In genomic region chr17:59004338-59005111, GRCh38 we compare ENCODE assay signal across 8 cellular contexts.
DNase-seq lines count a peak whose midpoint lies in the region; ATAC-seq and TF ChIP-seq lines count a peak whose summit lies in the region.

No MANE protein-coding gene starts in this region.

- H3K4me3 ChIP-seq in HFF-Myc (replicated peaks; ENCODE audit: low read depth, low read length) (no peak overlapping the region), NT2/D1 (ENCODE audit: insufficient read length, low read depth) (no peak overlapping the region), epithelial cell of proximal tubule (ENCODE audit: low read depth, low read length) (no peak overlapping the region)
- no peak overlapping the region for H3K4me3 ChIP-seq in naive thymus-derived CD4-positive, alpha-beta T cell (ENCODE audit: low read length)

- no peaks in the 10 kb centered on the region for H3K27me3 Mint-ChIP-seq in CD14-positive monocyte (ENCODE audit: low read depth in 3 of 3)
- H3K27me3 Mint-ChIP-seq in naive thymus-derived CD4-positive, alpha-beta T cell, result no peaks in the 10 kb centered on the region
- no peaks in the 10 kb centered on the region for H3K27me3 Mint-ChIP-seq in stimulated activated naive CD8-positive, alpha-beta T cell treated with anti-CD3 and anti-CD28 coated beads, Interleukin-15, amount 100 ng/mL, for 72 hours

- H3K27ac ChIP-seq in naive thymus-derived CD4-positive, alpha-beta T cell (ENCODE audit: low read depth, low read length), result no peak overlapping the region

- intact Hi-C loops in CD14-positive monocyte (cut with micrococcal nuclease), result loop anchor here (1.0 to 5.0 kb wide), 3 partner anchors 293 to 417 kb away; no protein-coding TSS in a partner anchor
- intact Hi-C loops in naive thymus-derived CD4-positive, alpha-beta T cell (cut with micrococcal nuclease), result loop anchor here (1.0 to 5.0 kb wide), 10 partner anchors 293 to 727 kb away; partner anchors contain the start of genes RAD51C (in 1 of the 2) and TEX14 (in 1 of the 2)

- CTCF ChIA-PET in naive thymus-derived CD4-positive, alpha-beta T cell (lab: Charles Lee), result interaction anchor here (0.7 to 5.0 kb wide), 14 partner anchors 9 to 1240 kb away, joined by 3 to 45 read pairs (median 5); partner anchors contain the start of gene SUPT4H1

- peak overlapping the region in 1 of 2 donors; percentile 48 for H3K4me3 Mint-ChIP-seq in CD14-positive monocyte
- peak overlapping the region in 2 of 10 donors; percentile 9 to 12 for H3K4me3 Mint-ChIP-seq in naive thymus-derived CD4-positive, alpha-beta T cell
- peak overlapping the region in 1 of 2 donors; percentile 16 for H3K4me3 Mint-ChIP-seq in stimulated activated naive CD8-positive, alpha-beta T cell treated with anti-CD3 and anti-CD28 coated beads, Interleukin-15, amount 100 ng/mL, for 72 hours

- DNase-seq in CD14-positive monocyte (ENCODE audit: low spot score), result peak; percentile 48
- peak; percentile 33 for DNase-seq in HFF-Myc (ENCODE audit: extremely low read depth, low read depth)
- DNase-seq in NT2/D1 (ENCODE audit: low read depth, low spot score), result peak; percentile 33
- DNase-seq in activated CD8-positive, alpha-beta memory T cell treated with anti-CD3 and anti-CD28 coated beads, Interleukin-2, amount 50 U/mL, for 24 hours (ENCODE audit: extremely low read depth), result peak; percentile 30
- DNase-seq in epithelial cell of proximal tubule (ENCODE audit: low read depth), result no peak
- DNase-seq in naive thymus-derived CD4-positive, alpha-beta T cell, result peak; percentile 17 to 73 (median 60)
- DNase-seq in stimulated activated naive CD8-positive, alpha-beta T cell treated with anti-CD3 and anti-CD28 coated beads, Interleukin-15, amount 100 ng/mL, for 72 hours, result peak; percentile 48 to 62

- peaks cover 32% of the 10 kb centered on the region for H3K4me1 Mint-ChIP-seq in CD14-positive monocyte
- H3K4me1 Mint-ChIP-seq in naive thymus-derived CD4-positive, alpha-beta T cell, result peaks cover 5 to 32% (median 20%) of the 10 kb centered on the region in 7 donors
- peaks cover 19% of the 10 kb centered on the region for H3K4me1 Mint-ChIP-seq in stimulated activated naive CD8-positive, alpha-beta T cell treated with anti-CD3 and anti-CD28 coated beads, Interleukin-15, amount 100 ng/mL, for 72 hours

- ATAC-seq in naive thymus-derived CD4-positive, alpha-beta T cell, result peak; percentile 73
- peak; percentile 52 for ATAC-seq in stimulated activated naive CD8-positive, alpha-beta T cell treated with anti-CD3 and anti-CD28 coated beads, Interleukin-15, amount 100 ng/mL, for 72 hours
- ATAC-seq in GM18907 (IDR thresholded peaks at IDR 0.05; ENCODE audit: unreplicated experiment), result no peak

- H3K27me3 ChIP-seq in NT2/D1 (ENCODE audit: insufficient read depth, insufficient read length), result no peaks in the 10 kb centered on the region
- no peaks in the 10 kb centered on the region for H3K27me3 ChIP-seq in naive thymus-derived CD4-positive, alpha-beta T cell (ENCODE audit: control insufficient read depth in 2 of 2, insufficient read depth in 2 of 2, low read length in 2 of 2)

- no peaks in the 10 kb centered on the region for H3K4me1 ChIP-seq in NT2/D1 (ENCODE audit: insufficient read depth, insufficient read length)
- H3K4me1 ChIP-seq in naive thymus-derived CD4-positive, alpha-beta T cell (ENCODE audit: control insufficient read depth in 2 of 2, insufficient read depth in 2 of 2, low read length in 2 of 2), result peaks cover 5 to 6% of the 10 kb centered on the region in 2 donors

- peak overlapping the region in 4 of 7 donors; percentile 27 to 80 (median 68) for H3K27ac Mint-ChIP-seq in CD14-positive monocyte
- H3K27ac Mint-ChIP-seq in naive thymus-derived CD4-positive, alpha-beta T cell, result peak overlapping the region; percentile 50 to 86 (median 84)
- H3K27ac Mint-ChIP-seq in stimulated activated naive CD8-positive, alpha-beta T cell treated with anti-CD3 and anti-CD28 coated beads, Interleukin-15, amount 100 ng/mL, for 72 hours, result peak overlapping the region in 1 of 2 donors; percentile 91

- POLR2A ChIA-PET in naive thymus-derived CD4-positive, alpha-beta T cell (lab: Charles Lee), result interaction anchor here (0.7 to 5.2 kb wide), 7 partner anchors 293 to 489 kb away, joined by 3 to 33 read pairs (median 4); no protein-coding TSS in a partner anchor

- H3K36me3 ChIP-seq in NT2/D1 (ENCODE audit: insufficient read depth, insufficient read length, low read length), result peaks cover 9% of the 10 kb centered on the region
- H3K36me3 ChIP-seq in naive thymus-derived CD4-positive, alpha-beta T cell (ENCODE audit: control insufficient read depth in 2 of 3, insufficient read depth in 3 of 3, low read length in 3 of 3), result peaks cover 0 to 12% (median 3%) of the 10 kb centered on the region in 3 experiments

- peaks cover 4 to 5% of the 10 kb centered on the region in 2 donors for H3K36me3 Mint-ChIP-seq in CD14-positive monocyte
- H3K36me3 Mint-ChIP-seq in naive thymus-derived CD4-positive, alpha-beta T cell, result peaks cover 0 to 9% (median 2%) of the 10 kb centered on the region in 5 donors

- H3K9me3 ChIP-seq in NT2/D1 (ENCODE audit: insufficient read depth, low read length), result no peaks in the 10 kb centered on the region
- H3K9me3 ChIP-seq in naive thymus-derived CD4-positive, alpha-beta T cell (ENCODE audit: control insufficient read depth in 2 of 3, low read length in 3 of 3), result no peaks in the 10 kb centered on the region

- no peak overlapping the region for H3K9ac ChIP-seq in NT2/D1 (ENCODE audit: insufficient read length, low read depth)

- TF ChIP-seq CTCF in CD14-positive monocyte (IDR thresholded peaks at IDR 0.05), result peak; percentile 95
- peak; percentile 86 for TF ChIP-seq CTCF in HFF-Myc (IDR thresholded peaks at IDR 0.05; ENCODE audit: low read depth, low read length, missing control alignments)
- TF ChIP-seq CTCF in epithelial cell of proximal tubule (conservative IDR thresholded peaks at IDR 0.05; ENCODE audit: low read depth, low read length), result peak; percentile 97

- peaks cover 0 to 3% (median 0%) of the 10 kb centered on the region in 7 donors for H3K9me3 Mint-ChIP-seq in CD14-positive monocyte
- H3K9me3 Mint-ChIP-seq in naive thymus-derived CD4-positive, alpha-beta T cell, result no peaks in the 10 kb centered on the region
- H3K9me3 Mint-ChIP-seq in stimulated activated naive CD8-positive, alpha-beta T cell treated with anti-CD3 and anti-CD28 coated beads, Interleukin-15, amount 100 ng/mL, for 72 hours, result no peaks in the 10 kb centered on the region
